In the genomic region with DNA sequence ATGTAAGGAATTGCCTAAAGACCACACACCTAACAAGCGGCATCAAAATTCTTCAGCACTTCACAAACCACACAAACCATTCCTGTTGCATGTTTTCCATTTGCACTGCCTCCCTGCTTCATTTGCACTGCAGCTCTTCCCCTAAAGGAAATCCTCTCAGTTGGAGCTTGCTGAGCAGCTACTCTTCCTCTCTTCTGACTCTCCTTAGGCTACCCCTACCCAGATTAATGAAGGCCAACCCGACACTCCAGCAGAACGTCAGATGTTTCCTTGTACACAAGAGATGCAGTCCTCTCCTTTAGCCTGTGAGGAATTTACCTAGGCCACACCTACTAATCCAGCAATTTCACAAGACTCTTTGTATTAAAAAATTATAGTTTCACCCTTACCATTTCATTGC, we compare ENCODE assay signal across 24 cellular contexts. TPM values are rescaled to one million over a fixed set of nuclear protein-coding genes. Genes with fewer than 3 reads are reported as not detected.
"Had no signal": no experiment of that assay in that cellular context is flagged by ENCODE, and none has a peak within 500 bp of the region (broad histone marks: within the 10 kb centered on the region; RNA-seq: fewer than 3 reads in every experiment).

No MANE protein-coding gene starts in this region.

- DNase-seq: activated B cell treated with CpG ODN at 0.5 μM for 24 hours; activated CD4-positive, alpha-beta T cell treated with anti-CD3 and anti-CD28 coated beads for 1 hour; activated CD4-positive, alpha-beta T cell treated with anti-CD3 and anti-CD28 coated beads, Interleukin-2, amount 10 ng/mL, durations not matched to agents 24 days and 14 days; activated CD4-positive, alpha-beta T cell treated with anti-CD3 and anti-CD28 coated beads, Interleukin-2, amount 50 U/mL, for 48 hours; activated CD8-positive, alpha-beta memory T cell treated with anti-CD3 and anti-CD28 coated beads for 24 hours; activated effector memory CD4-positive, alpha-beta T cell treated with anti-CD3 and anti-CD28 coated beads, Interleukin-2, amount 50 U/mL, for 16 hours; activated naive CD4-positive, alpha-beta T cell treated with Interleukin-2 at 50 U/mL for 16 hours; activated naive CD8-positive, alpha-beta T cell treated with anti-CD3 and anti-CD28 coated beads for 36 hours; activated T-cell treated with anti-CD3 and anti-CD28 coated beads, Interleukin-2, amount 50 U/mL, for 4 hours; anterior cingulate cortex; caudate nucleus; IMR-90; KG1; NCI-H1105 treated with DMSO at 0.1 percent for 48 hours; NCI-H146; NCI-H2029; NCI-H2107; NCI-H446; Peyer's patch; Right ventricle myocardium superior; SJCRH30; SW 1271 had no signal

- H3K9me3 ChIP-seq: Peyer's patch, SJCRH30 had no signal

- H3K27ac Mint-ChIP-seq: activated B cell treated with CpG ODN at 0.5 μM for 24 hours; activated CD4-positive, alpha-beta T cell treated with anti-CD3 and anti-CD28 coated beads, Interleukin-2, amount 10 ng/mL, durations not matched to agents 24 days and 14 days; activated naive CD8-positive, alpha-beta T cell treated with anti-CD3 and anti-CD28 coated beads for 36 hours had no signal

- H3K36me3 ChIP-seq: Peyer's patch, SJCRH30 had no signal

- H3K4me1 ChIP-seq: Peyer's patch, SJCRH30 had no signal

- H3K27me3 ChIP-seq: Peyer's patch, SJCRH30 had no signal

- H3K4me3 ChIP-seq: Peyer's patch, SJCRH30 had no signal

- H3K36me3 Mint-ChIP-seq: activated naive CD8-positive, alpha-beta T cell treated with anti-CD3 and anti-CD28 coated beads for 36 hours had no signal

- H3K4me3 Mint-ChIP-seq: activated B cell treated with CpG ODN at 0.5 μM for 24 hours; activated CD4-positive, alpha-beta T cell treated with anti-CD3 and anti-CD28 coated beads, Interleukin-2, amount 10 ng/mL, durations not matched to agents 24 days and 14 days; activated naive CD8-positive, alpha-beta T cell treated with anti-CD3 and anti-CD28 coated beads for 36 hours; activated T-cell treated with anti-CD3 and anti-CD28 coated beads, Interleukin-2, amount 50 U/mL, for 4 hours had no signal

- ATAC-seq: activated T-cell treated with anti-CD3 and anti-CD28 coated beads, Interleukin-2, amount 50 U/mL, for 4 hours; SK-N-SH treated with all-trans-retinoic acid at 6 μM for 48 hours had no signal

- H3K4me1 Mint-ChIP-seq: activated B cell treated with CpG ODN at 0.5 μM for 24 hours; activated CD4-positive, alpha-beta T cell treated with anti-CD3 and anti-CD28 coated beads, Interleukin-2, amount 10 ng/mL, durations not matched to agents 24 days and 14 days; activated naive CD8-positive, alpha-beta T cell treated with anti-CD3 and anti-CD28 coated beads for 36 hours had no signal

- H3K9me3 Mint-ChIP-seq: activated B cell treated with CpG ODN at 0.5 μM for 24 hours; activated CD4-positive, alpha-beta T cell treated with anti-CD3 and anti-CD28 coated beads, Interleukin-2, amount 10 ng/mL, durations not matched to agents 24 days and 14 days; activated naive CD8-positive, alpha-beta T cell treated with anti-CD3 and anti-CD28 coated beads for 36 hours; activated T-cell treated with anti-CD3 and anti-CD28 coated beads, Interleukin-2, amount 50 U/mL, for 4 hours had no signal

RNA-seq across cellular contexts. Expression of a gene that starts 8.1 kb away (rescaled TPM):
- total RNA-seq: activated B cell treated with CpG ODN at 0.5 μM for 24 hours; activated CD4-positive, alpha-beta T cell treated with anti-CD3 and anti-CD28 coated beads, Interleukin-2, amount 10 ng/mL, durations not matched to agents 24 days and 14 days; activated naive CD8-positive, alpha-beta T cell treated with anti-CD3 and anti-CD28 coated beads for 36 hours; Peyer's patch; T-helper 1 cell treated with Interleukin-12 subunit alpha and Interleukin-12 subunit beta and Interleukin-4 antibody, amounts not matched to agents 30 ng/mL and 1 ng/mL, for 36 hours had no signal
